Comparison of ENCODE assay signal across 2 cellular contexts in the genomic region with DNA sequence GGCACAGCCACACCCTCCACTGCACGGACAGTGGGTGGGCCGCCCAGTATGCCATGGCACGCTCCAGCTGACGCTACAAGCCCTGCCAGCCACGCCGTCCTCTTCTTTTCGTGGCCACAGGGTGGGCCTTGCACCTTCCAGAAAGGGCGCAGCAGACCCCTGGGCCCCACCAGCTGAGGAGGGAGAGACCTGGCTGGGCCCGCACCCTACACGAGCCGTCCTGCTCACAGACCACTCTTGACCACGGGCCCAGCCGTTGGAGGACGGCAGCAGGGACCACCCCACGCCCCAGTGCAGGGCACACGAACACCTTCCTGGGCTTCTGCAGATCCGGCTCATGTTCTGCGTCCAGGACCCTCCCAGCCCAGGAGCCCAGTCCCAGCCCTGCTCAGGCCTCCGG.
TF ChIP-seq lines count a peak whose summit lies in the region.

No MANE protein-coding gene starts in this region.

TF ChIP-seq in H1, 55 proteins besides CTCF, POLR2A, EP300 and RAD21 (continues in another document):
- TF ChIP-seq, protein P1, sequence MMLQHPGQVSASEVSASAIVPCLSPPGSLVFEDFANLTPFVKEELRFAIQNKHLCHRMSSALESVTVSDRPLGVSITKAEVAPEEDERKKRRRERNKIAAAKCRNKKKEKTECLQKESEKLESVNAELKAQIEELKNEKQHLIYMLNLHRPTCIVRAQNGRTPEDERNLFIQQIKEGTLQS (IDR thresholded peaks at IDR 0.05; ENCODE audit: insufficient read depth, low read depth, low read length): no peak
- TF ChIP-seq RBBP5 (IDR thresholded peaks at IDR 0.05; ENCODE audit: borderline replicate concordance, low read depth, low read length) (no peak), SIX5 (IDR thresholded peaks at IDR 0.05; ENCODE audit: low read depth, low read length) (no peak), BACH1 (IDR thresholded peaks at IDR 0.05; ENCODE audit: low read length) (no peak), HDAC6 (IDR thresholded peaks at IDR 0.05; ENCODE audit: low read depth, low read length) (no peak), MAFK (IDR thresholded peaks at IDR 0.05; ENCODE audit: low read depth, low read length) (no peak), SAP30 (IDR thresholded peaks at IDR 0.05; ENCODE audit: insufficient read depth, insufficient replicate concordance, low read length) (no peak), PHF8 (conservative IDR thresholded peaks at IDR 0.05; ENCODE audit: low read depth, low read length) (no peak), CREB1 (IDR thresholded peaks at IDR 0.05) (no peak), SRF (IDR thresholded peaks at IDR 0.05; ENCODE audit: low read depth, low read length) (no peak), NANOG (IDR thresholded peaks at IDR 0.05; ENCODE audit: insufficient read depth, low read depth, low read length, poor library complexity, severe bottlenecking) (no peak), SIRT6 (IDR thresholded peaks at IDR 0.05; ENCODE audit: low read length) (no peak), KDM4A (IDR thresholded peaks at IDR 0.05; ENCODE audit: low read depth, low read length, severe bottlenecking) (no peak), RXRA (IDR thresholded peaks at IDR 0.05; ENCODE audit: insufficient read depth, low read depth, low read length) (no peak), POLR2AphosphoS5 (IDR thresholded peaks at IDR 0.05; ENCODE audit: low read depth, low read length) (no peak)
- TF ChIP-seq, protein P2, sequence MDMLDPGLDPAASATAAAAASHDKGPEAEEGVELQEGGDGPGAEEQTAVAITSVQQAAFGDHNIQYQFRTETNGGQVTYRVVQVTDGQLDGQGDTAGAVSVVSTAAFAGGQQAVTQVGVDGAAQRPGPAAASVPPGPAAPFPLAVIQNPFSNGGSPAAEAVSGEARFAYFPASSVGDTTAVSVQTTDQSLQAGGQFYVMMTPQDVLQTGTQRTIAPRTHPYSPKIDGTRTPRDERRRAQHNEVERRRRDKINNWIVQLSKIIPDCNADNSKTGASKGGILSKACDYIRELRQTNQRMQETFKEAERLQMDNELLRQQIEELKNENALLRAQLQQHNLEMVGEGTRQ (IDR thresholded peaks at IDR 0.05; ENCODE audit: low read length): no peak

TF ChIP-seq in GM12891, 5 proteins besides CTCF, POLR2A, EP300 and RAD21:
- TF ChIP-seq SPI1 (IDR thresholded peaks at IDR 0.05; ENCODE audit: low read depth, low read length) (no peak), POU2F2 (IDR thresholded peaks at IDR 0.05; ENCODE audit: low read depth, low read length) (no peak), PAX5 (IDR thresholded peaks at IDR 0.05; ENCODE audit: insufficient read depth, low read length, severe bottlenecking) (no peak), TAF1 (IDR thresholded peaks at IDR 0.05; ENCODE audit: low read depth, low read length) (no peak), POLR2AphosphoS5 (IDR thresholded peaks at IDR 0.05; ENCODE audit: low read depth, low read length) (no peak)
